Comparison of ENCODE assay signal across 22 cellular contexts in the genomic region with DNA sequence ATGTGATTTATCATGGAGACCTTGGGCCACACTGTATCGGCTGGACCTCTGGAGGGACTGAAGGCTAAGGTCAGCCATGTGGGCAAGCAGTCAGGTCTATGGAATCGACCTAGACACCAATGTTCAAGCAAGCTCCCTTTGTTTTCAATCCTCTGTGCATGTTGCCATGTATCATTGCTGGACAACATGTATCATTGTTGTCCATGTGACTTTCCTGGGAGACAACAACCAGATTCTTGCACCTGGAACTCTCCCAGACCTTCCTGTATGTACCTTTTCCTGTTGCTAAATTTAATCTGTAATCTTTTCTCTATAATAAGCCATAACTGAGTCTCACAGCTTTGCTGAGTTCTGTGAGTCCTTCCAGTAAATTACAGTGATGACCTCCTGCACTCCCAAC.
DNase-seq lines count a peak whose midpoint lies in the region; ATAC-seq and TF ChIP-seq lines count a peak whose summit lies in the region.
"Had no signal": no experiment of that assay in that cellular context is flagged by ENCODE, and none has a peak within 500 bp of the region (broad histone marks: within the 10 kb centered on the region; RNA-seq: fewer than 3 reads in every experiment).

No MANE protein-coding gene starts in this region.

- intact Hi-C loops in left ventricle myocardium superior (cut with micrococcal nuclease) (no loop called here), Right ventricle myocardium superior (cut with DNase I) (no loop called here)

- H3K27ac ChIP-seq in neutrophil = peak overlapping the region; percentile 86
- H3K27ac ChIP-seq: BLaER1 had no signal

- peaks cover 15 to 22% of the 10 kb centered on the region in 2 experiments for H3K4me1 ChIP-seq in neutrophil (ENCODE audit: control insufficient read depth in 1 of 2, insufficient read depth in 1 of 2, low read depth in 1 of 2, low read length in 1 of 2)
- H3K4me1 ChIP-seq: BE2C, BLaER1 had no signal

- H3K27me3 ChIP-seq in neutrophil = no peaks in the 10 kb centered on the region
- H3K27me3 ChIP-seq: BE2C, BLaER1 had no signal

- H3K36me3 ChIP-seq in neutrophil = no peaks in the 10 kb centered on the region
- H3K36me3 ChIP-seq: BE2C, BLaER1 had no signal

- DNase-seq in left ventricle myocardium superior (no peak), Right ventricle myocardium superior (no peak), activated T-cell treated with anti-CD3 and anti-CD28 coated beads for 4 hours (no peak), NCI-H2227 treated with DMSO at 0.1 percent for 48 hours (lab: John Stamatoyannopoulos, UW) (no peak)
- DNase-seq: 8988T; ACHN; BE2C; C1 segment of cervical spinal cord; CD4-positive, alpha-beta memory T cell; CD4-positive, CD25-positive, alpha-beta regulatory T cell; CD8-positive, alpha-beta memory T cell; COR-L47; DMS 273 treated with DMSO at 0.1 percent for 48 hours; DMS153; DMS53; DMS79; DND-41; EL; GDM1 had no signal

- H3K9me3 ChIP-seq in neutrophil = no peaks in the 10 kb centered on the region
- H3K9me3 ChIP-seq: BE2C, BLaER1 had no signal

- peak; percentile 60 for ATAC-seq in left ventricle myocardium superior
- ATAC-seq in Right ventricle myocardium superior (ENCODE audit: poor library complexity) = no peak
- ATAC-seq: GM12878 had no signal

- no peak for TF ChIP-seq CTCF in neutrophil (IDR thresholded peaks at IDR 0.05)

- H3K4me3 ChIP-seq in neutrophil (ENCODE audit: low read depth in 1 of 2, low read length in 1 of 2) = no peak overlapping the region
- H3K4me3 ChIP-seq: BLaER1, GM12878 had no signal
